Comparison of ENCODE assay signal across 16 cellular contexts in genomic region chr19:14166448-14166847, GRCh38. TPM values are rescaled to one million over a fixed set of nuclear protein-coding genes. Genes with fewer than 3 reads are reported as not detected.
DNase-seq lines count a peak whose midpoint lies in the region; ATAC-seq and TF ChIP-seq lines count a peak whose summit lies in the region.
"Had no signal": no experiment of that assay in that cellular context is flagged by ENCODE, and none has a peak within 500 bp of the region (broad histone marks: within the 10 kb centered on the region; RNA-seq: fewer than 3 reads in every experiment).

No MANE protein-coding gene starts in this region.

- H3K36me3 Mint-ChIP-seq in CD14-positive monocyte: peaks cover 8 to 9% of the 10 kb centered on the region in 2 donors
- peaks cover 2% of the 10 kb centered on the region for H3K36me3 Mint-ChIP-seq in IgD-negative memory B cell
- H3K36me3 Mint-ChIP-seq in activated naive CD8-positive, alpha-beta T cell: peaks cover 10% of the 10 kb centered on the region
- peaks cover 10 to 28% (median 14%) of the 10 kb centered on the region in 5 donors for H3K36me3 Mint-ChIP-seq in naive thymus-derived CD4-positive, alpha-beta T cell

- H3K27ac ChIP-seq in naive thymus-derived CD4-positive, alpha-beta T cell (ENCODE audit: low read depth, low read length): peak overlapping the region; percentile 68
- H3K27ac ChIP-seq in OCI-LY7 (ENCODE audit: low read depth, low read length, poor library complexity, severe bottlenecking): no peak overlapping the region
- H3K27ac ChIP-seq: GM23248 had no signal

- DNase-seq in CD14-positive monocyte (ENCODE audit: low spot score): no peak
- DNase-seq in naive thymus-derived CD4-positive, alpha-beta T cell: peak in 6 of 9 donors; percentile 16 to 40 (median 32)
- DNase-seq in middle frontal gyrus (ENCODE audit: extremely low spot score, low spot score): no peak
- DNase-seq in OCI-LY7 (ENCODE audit: low spot score): no peak
- DNase-seq in activated CD4-positive, CD25-positive, alpha-beta regulatory T cell (lab: John Stamatoyannopoulos, UW): no peak
- DNase-seq in omental fat pad (ENCODE audit: low spot score): no peak
- DNase-seq: AML-193; DMS79; effector CD8-positive, alpha-beta T cell; GM23248; NCI-H1930; NCI-H524; occipital lobe; Peyer's patch had no signal

- POLR2A ChIA-PET in naive thymus-derived CD4-positive, alpha-beta T cell (lab: Charles Lee): interaction anchor here (0.6 to 3.0 kb wide), 6 partner anchors 7 to 342 kb away, joined by 4 to 22 read pairs (median 6); partner anchors contain the start of gene ASF1B
- POLR2A ChIA-PET in OCI-LY7 (lab: Charles Lee): interaction anchor here (0.7 kb wide), 1 partner anchor 105 kb away, joined by 5 read pairs; no protein-coding TSS in a partner anchor

- TF ChIP-seq CTCF in CD14-positive monocyte (IDR thresholded peaks at IDR 0.05): no peak
- TF ChIP-seq CTCF in OCI-LY7 (conservative IDR thresholded peaks at IDR 0.05; ENCODE audit: low read length): no peak
- TF ChIP-seq CTCF in omental fat pad (IDR thresholded peaks at IDR 0.05): no peak

- H3K9me3 Mint-ChIP-seq in CD14-positive monocyte (peaks cover 0 to 9% (median 5%) of the 10 kb centered on the region in 7 donors), IgD-negative memory B cell (peaks cover 0 to 2% (median 2%) of the 10 kb centered on the region in 3 donors)
- H3K9me3 Mint-ChIP-seq in activated naive CD8-positive, alpha-beta T cell (ENCODE audit: low read depth): no peaks in the 10 kb centered on the region
- H3K9me3 Mint-ChIP-seq in naive thymus-derived CD4-positive, alpha-beta T cell: peaks cover 0 to 3% (median 0%) of the 10 kb centered on the region in 11 donors

- no TSS peak for BruUV-seq in OCI-LY7 (replicated peaks; lab: Mats Ljungman, UMichigan)

- peak overlapping the region; percentile 74 to 80 for H3K4me3 Mint-ChIP-seq in CD14-positive monocyte
- peak overlapping the region in 3 of 4 donors; percentile 70 to 93 (median 87) for H3K4me3 Mint-ChIP-seq in IgD-negative memory B cell
- peak overlapping the region; percentile 84 for H3K4me3 Mint-ChIP-seq in activated naive CD8-positive, alpha-beta T cell
- peak overlapping the region; percentile 75 to 97 (median 88) for H3K4me3 Mint-ChIP-seq in naive thymus-derived CD4-positive, alpha-beta T cell

- peak overlapping the region; percentile 50 for H3K4me3 ChIP-seq in naive thymus-derived CD4-positive, alpha-beta T cell (ENCODE audit: low read length)
- H3K4me3 ChIP-seq in OCI-LY7 (ENCODE audit: low read depth, low read length, poor library complexity, severe bottlenecking): no peak overlapping the region
- H3K4me3 ChIP-seq: GM23248 had no signal

- H3K27me3 ChIP-seq in naive thymus-derived CD4-positive, alpha-beta T cell (ENCODE audit: control insufficient read depth in 2 of 2, insufficient read depth in 2 of 2, low read length in 2 of 2): no peaks in the 10 kb centered on the region
- H3K27me3 ChIP-seq: Peyer's patch had no signal

- H3K4me1 ChIP-seq in naive thymus-derived CD4-positive, alpha-beta T cell (ENCODE audit: control insufficient read depth in 2 of 2, insufficient read depth in 2 of 2, low read length in 2 of 2): peaks cover 11 to 15% of the 10 kb centered on the region in 2 donors
- H3K4me1 ChIP-seq in OCI-LY7 (ENCODE audit: insufficient read depth, low read length, poor library complexity, severe bottlenecking): no peaks in the 10 kb centered on the region

- H3K4me1 Mint-ChIP-seq in CD14-positive monocyte (peaks cover 34% of the 10 kb centered on the region), IgD-negative memory B cell (peaks cover 8 to 11% (median 10%) of the 10 kb centered on the region in 3 donors)
- peaks cover 26% of the 10 kb centered on the region for H3K4me1 Mint-ChIP-seq in activated naive CD8-positive, alpha-beta T cell (ENCODE audit: low read depth)
- peaks cover 18 to 31% (median 26%) of the 10 kb centered on the region in 7 donors for H3K4me1 Mint-ChIP-seq in naive thymus-derived CD4-positive, alpha-beta T cell

- peaks cover 0 to 39% (median 3%) of the 10 kb centered on the region in 3 experiments for H3K36me3 ChIP-seq in naive thymus-derived CD4-positive, alpha-beta T cell (ENCODE audit: control insufficient read depth in 2 of 3, insufficient read depth in 3 of 3, low read length in 3 of 3)
- H3K36me3 ChIP-seq in OCI-LY7 (ENCODE audit: insufficient read depth, low read length): no peaks in the 10 kb centered on the region

- no peak overlapping the region for H2AFZ ChIP-seq in OCI-LY7 (ENCODE audit: low read length)
- H2AFZ ChIP-seq: GM23248 had no signal

- no peaks in the 10 kb centered on the region for H3K9me3 ChIP-seq in naive thymus-derived CD4-positive, alpha-beta T cell (ENCODE audit: control insufficient read depth in 2 of 3, low read length in 3 of 3)
- no peaks in the 10 kb centered on the region for H3K9me3 ChIP-seq in OCI-LY7 (ENCODE audit: low read length)
- H3K9me3 ChIP-seq: Peyer's patch had no signal

- peak overlapping the region in 4 of 7 donors; percentile 63 to 90 (median 82) for H3K27ac Mint-ChIP-seq in CD14-positive monocyte
- H3K27ac Mint-ChIP-seq in IgD-negative memory B cell: peak overlapping the region in 1 of 3 donors; percentile 38
- peak overlapping the region; percentile 50 for H3K27ac Mint-ChIP-seq in activated naive CD8-positive, alpha-beta T cell
- peak overlapping the region; percentile 77 to 97 (median 94) for H3K27ac Mint-ChIP-seq in naive thymus-derived CD4-positive, alpha-beta T cell

- H3K79me2 ChIP-seq in OCI-LY7 (ENCODE audit: insufficient read depth, low read depth, low read length): no peaks in the 10 kb centered on the region

- CTCF ChIA-PET in naive thymus-derived CD4-positive, alpha-beta T cell (lab: Charles Lee): interaction anchor here (0.8 kb wide), 1 partner anchor 30 kb away, joined by 3 read pairs; the partner anchor contains the start of gene ASF1B
- CTCF ChIA-PET in OCI-LY7 (lab: Charles Lee; ENCODE audit: unreplicated experiment): interaction anchor here (0.7 kb wide), 1 partner anchor 8 kb away, joined by 14 read pairs; no protein-coding TSS in a partner anchor

- ATAC-seq in naive thymus-derived CD4-positive, alpha-beta T cell: no peak
- no peak for ATAC-seq in omental fat pad (ENCODE audit: low FRiP score)

- intact Hi-C loops in CD14-positive monocyte (cut with micrococcal nuclease): no loop called here
- intact Hi-C loops in naive thymus-derived CD4-positive, alpha-beta T cell (cut with micrococcal nuclease): loop anchor here in 1 of 2 donors (2.0 kb wide), 1 partner anchor 18 kb away; no protein-coding TSS in a partner anchor
- intact Hi-C loops in OCI-LY7 (cut with micrococcal nuclease; ENCODE audit: unreplicated experiment): no loop called here

- H4K20me1 ChIP-seq in OCI-LY7 (ENCODE audit: insufficient read depth, low read length): no peaks in the 10 kb centered on the region

- H3K27me3 Mint-ChIP-seq in CD14-positive monocyte (ENCODE audit: low read depth in 3 of 3) (peaks cover 7 to 20% (median 10%) of the 10 kb centered on the region in 3 donors), IgD-negative memory B cell (peaks cover 22% of the 10 kb centered on the region)
- H3K27me3 Mint-ChIP-seq in activated naive CD8-positive, alpha-beta T cell: no peaks in the 10 kb centered on the region
- H3K27me3 Mint-ChIP-seq in naive thymus-derived CD4-positive, alpha-beta T cell: no peaks in the 10 kb centered on the region

- H3K4me2 ChIP-seq in OCI-LY7 (ENCODE audit: low read length): no peak overlapping the region

- H3K9me2 ChIP-seq in OCI-LY7 (ENCODE audit: insufficient read depth, low read length): no peaks in the 10 kb centered on the region

RNA-seq across cellular contexts. Expression of gene ASF1B, which starts 30.1 kb away (rescaled TPM):
- polyA plus RNA-seq in CD14-positive monocyte (10 to 100 TPM in 1 of 2 donors, 1 to 10 TPM in 1; 9.2 to 13.4 TPM), IgD-negative memory B cell (1.9 TPM)
- total RNA-seq in naive thymus-derived CD4-positive, alpha-beta T cell: 10 to 100 TPM in 1 of 5 experiments, 1 to 10 TPM in 3, under 1 TPM in 1; 0.98 to 79.0 (median 2.1) TPM
- 1 to 10 TPM; 2.4 to 4.5 TPM for polyA plus RNA-seq in naive thymus-derived CD4-positive, alpha-beta T cell
- 115 and 202 TPM in 2 replicates for total RNA-seq in OCI-LY7 (2014; rRNA removed; shearing (Covaris generic))
- total RNA-seq in OCI-LY7 (2022) (139 and 143 TPM in 2 replicates), omental fat pad (1 to 10 TPM in 1 of 4 donors, under 1 TPM in 2, not detected in 1; 0.37 to 2.5 (median 0.95) TPM)

RNA-seq across cellular contexts. Expression of gene ADGRL1, which starts 39.5 kb away (rescaled TPM):
- not detected for polyA plus RNA-seq in CD14-positive monocyte
- 0.11 TPM for polyA plus RNA-seq in IgD-negative memory B cell
- 10 to 100 TPM; 12.4 to 39.4 (median 37.8) TPM for total RNA-seq in naive thymus-derived CD4-positive, alpha-beta T cell
- 1 to 10 TPM in 1 of 2 donors, under 1 TPM in 1; 0.72 to 3.0 TPM for polyA plus RNA-seq in naive thymus-derived CD4-positive, alpha-beta T cell
- total RNA-seq in OCI-LY7 (2014; rRNA removed; shearing (Covaris generic)): 2.6 and 5.0 TPM in 2 replicates
- total RNA-seq in OCI-LY7 (2022): 8.1 and 8.2 TPM in 2 replicates
- 10 to 100 TPM in 3 of 4 donors, 1 to 10 TPM in 1; 7.7 to 18.0 (median 13.9) TPM for total RNA-seq in omental fat pad

RNA-seq across cellular contexts. Expression of gene PRKACA, which starts 48.9 kb away (rescaled TPM):
- polyA plus RNA-seq in CD14-positive monocyte: 1 to 10 TPM; 2.0 to 3.8 TPM
- polyA plus RNA-seq in IgD-negative memory B cell: 1.4 TPM
- total RNA-seq in naive thymus-derived CD4-positive, alpha-beta T cell: 100 to 1,000 TPM in 1 of 5 experiments, 10 to 100 TPM in 4; 41.3 to 101 (median 63.1) TPM
- polyA plus RNA-seq in naive thymus-derived CD4-positive, alpha-beta T cell: 1 to 10 TPM; 1.9 to 2.2 TPM
- total RNA-seq in OCI-LY7 (2014; rRNA removed; shearing (Covaris generic)): 18.0 and 21.1 TPM in 2 replicates
- 62.0 and 63.7 TPM in 2 replicates for total RNA-seq in OCI-LY7 (2022)
- 10 to 100 TPM; 31.5 to 56.1 (median 45.1) TPM for total RNA-seq in omental fat pad

Comparison
In these comparisons a context has a peak if more than half of its experiments do, and no peak if none do; other contexts are left out.
1. DNase-seq: peak in naive thymus-derived CD4-positive, alpha-beta T cell (6 of 9); none in CD14-positive monocyte (single experiment), middle frontal gyrus (single experiment), OCI-LY7 (single experiment), activated CD4-positive, CD25-positive, alpha-beta regulatory T cell (0 of 4) and omental fat pad (single experiment).
2. Peak in every context shown above with its lines, with median percentiles within 50 percentile points of each other: H3K4me3 Mint-ChIP-seq.